20 cellular contexts compared by ENCODE assay signal in genomic region chr4:133233922-133234321, GRCh38.
"Had no signal": no experiment of that assay in that cellular context is flagged by ENCODE, and none has a peak within 500 bp of the region (broad histone marks: within the 10 kb centered on the region; RNA-seq: fewer than 3 reads in every experiment).

No MANE protein-coding gene starts in this region.

- H3K27me3 ChIP-seq: esophagus squamous epithelium, neutrophil, pancreas, right lobe of liver, spleen, tibial nerve, vagina had no signal

- H3K4me1 ChIP-seq: esophagus squamous epithelium, pancreas, right lobe of liver, spleen, tibial nerve, vagina had no signal

- H3K27ac ChIP-seq: esophagus squamous epithelium, neutrophil, pancreas, right lobe of liver, spleen, thoracic aorta, tibial nerve, vagina had no signal

- H3K36me3 ChIP-seq: esophagus squamous epithelium, neutrophil, pancreas, right lobe of liver, spleen, thoracic aorta, tibial nerve, vagina had no signal

- H3K9me3 ChIP-seq: esophagus squamous epithelium, neutrophil, pancreas, right lobe of liver, thoracic aorta, vagina had no signal

- H3K4me3 ChIP-seq: esophagus squamous epithelium, lung, pancreas, right lobe of liver, spleen, thoracic aorta, tibial nerve, vagina had no signal

- ATAC-seq: effector memory CD8-positive, alpha-beta T cell; left lobe of liver; natural killer cell; pancreas; right lobe of liver; stimulated activated memory B cell treated with anti-CD40 and anti-IgM and Interleukin-4, amounts not matched to agents 10 μg/mL and 1 μg/mL and 100 μg/mL, for 72 hours; stimulated activated naive CD8-positive, alpha-beta T cell treated with anti-CD3 and anti-CD28 coated beads, Interleukin-15, Interleukin-2, amounts not matched to agents 100 U/mL and 50 U/mL, for 24 hours had no signal

- DNase-seq: cortex of kidney; effector memory CD8-positive, alpha-beta T cell; erythroblast; esophagus squamous epithelium; foreskin melanocyte; glutamatergic neuron; natural killer cell; retina; right lobe of liver; spleen; stimulated activated CD4-positive, alpha-beta T cell treated with anti-CD3 and anti-CD28 coated beads, Interleukin-4, amount 100 ng/mL, for 4 hours; stimulated activated naive CD8-positive, alpha-beta T cell treated with anti-CD3 and anti-CD28 coated beads, Interleukin-15, Interleukin-2, amounts not matched to agents 100 U/mL and 50 U/mL, for 24 hours had no signal
